In genomic region chr6:36544228-36544627, GRCh38 we compare ENCODE assay signal across 9 cellular contexts. TPM values are rescaled to one million over a fixed set of nuclear protein-coding genes. Genes with fewer than 3 reads are reported as not detected.
DNase-seq lines count a peak whose midpoint lies in the region; ATAC-seq and TF ChIP-seq lines count a peak whose summit lies in the region.
"Had no signal": no experiment of that assay in that cellular context is flagged by ENCODE, and none has a peak within 500 bp of the region (broad histone marks: within the 10 kb centered on the region; RNA-seq: fewer than 3 reads in every experiment).

No MANE protein-coding gene starts in this region.

- TF ChIP-seq POLR2A in tibial nerve (IDR thresholded peaks at IDR 0.05): no peak

- no peak overlapping the region for H3K4me3 ChIP-seq in hepatocyte
- H3K4me3 ChIP-seq in tibial nerve: peak overlapping the region in 2 of 4 donors; percentile 10 to 99

- H3K9me3 ChIP-seq in hepatocyte (ENCODE audit: low read depth): no peaks in the 10 kb centered on the region
- H3K9me3 ChIP-seq in tibial nerve: no peaks in the 10 kb centered on the region

- WGBS in hepatocyte (ENCODE audit: low lambda C conversion rate, missing lambda C conversion rate): 79% methylated on average over 1 of the region's 1 CpG
- WGBS in tibial nerve, 2 donors: 52 to 76% methylated on average over 1 of the region's 1 CpG

- H4K20me1 ChIP-seq in hepatocyte (ENCODE audit: insufficient read depth, poor library complexity, severe bottlenecking): peaks cover 14% of the 10 kb centered on the region

- H3K27me3 ChIP-seq in hepatocyte: no peaks in the 10 kb centered on the region
- no peaks in the 10 kb centered on the region for H3K27me3 ChIP-seq in tibial nerve

- H3K36me3 ChIP-seq in hepatocyte (replicated peaks; ENCODE audit: insufficient read depth, low read depth) (no peaks in the 10 kb centered on the region), tibial nerve (peaks cover 0 to 20% (median 0%) of the 10 kb centered on the region in 3 donors)

- H3K79me2 ChIP-seq in hepatocyte: peaks cover 75% of the 10 kb centered on the region

- TF ChIP-seq EP300 in tibial nerve (IDR thresholded peaks at IDR 0.05): peak in 1 of 2 donors; percentile 14

- H3K9me2 ChIP-seq in hepatocyte (replicated peaks; ENCODE audit: insufficient read depth): no peaks in the 10 kb centered on the region

- H3K4me1 ChIP-seq in hepatocyte (ENCODE audit: insufficient read depth): peaks cover 25% of the 10 kb centered on the region
- peaks cover 0 to 55% (median 32%) of the 10 kb centered on the region in 4 donors for H3K4me1 ChIP-seq in tibial nerve

- H2AFZ ChIP-seq in hepatocyte: no peak overlapping the region

- ATAC-seq in HG03378 (IDR thresholded peaks at IDR 0.05; ENCODE audit: unreplicated experiment): no peak
- no peak for ATAC-seq in HG02981 (IDR thresholded peaks at IDR 0.05; ENCODE audit: unreplicated experiment)

- no peak overlapping the region for H3K27ac ChIP-seq in hepatocyte
- H3K27ac ChIP-seq in tibial nerve: peak overlapping the region in 3 of 4 donors; percentile 4 to 98 (median 61)
- H3K27ac ChIP-seq: C4-2B had no signal

- DNase-seq in activated T-cell treated with anti-CD3 and anti-CD28 coated beads for 4 hours (peak; percentile 44), hepatocyte (ENCODE audit: low spot score) (no peak), tibial nerve (ENCODE audit: low spot score in 2 of 2) (peak in 1 of 2 donors; percentile 63), GM19238 (ENCODE audit: insufficient read length, low spot score) (no peak)
- DNase-seq in activated T-cell treated with anti-CD3 and anti-CD28 coated beads, Interleukin-2, amount 50 U/mL, for 48 hours: no peak
- DNase-seq in activated CD8-positive, alpha-beta memory T cell treated with anti-CD3 and anti-CD28 coated beads, Interleukin-2, amount 50 U/mL, for 4 hours: peak; percentile 57

- peak overlapping the region; percentile 82 for H3K4me2 ChIP-seq in hepatocyte

- TF ChIP-seq CTCF in hepatocyte (IDR thresholded peaks at IDR 0.05; ENCODE audit: poor library complexity) (no peak), tibial nerve (IDR thresholded peaks at IDR 0.05) (no peak)

RNA-seq across cellular contexts. Expression of gene STK38, which starts 3.1 kb away (rescaled TPM):
- 37.9 and 39.1 TPM in 2 replicates for total RNA-seq in hepatocyte
- 27.7 and 30.5 TPM in 2 replicates for polyA plus RNA-seq in hepatocyte
- 10 to 100 TPM; 38.1 to 61.7 (median 49.1) TPM for total RNA-seq in tibial nerve

RNA-seq across cellular contexts. Expression of gene SRSF3, which starts 49.9 kb away (rescaled TPM):
- total RNA-seq in hepatocyte (115 and 135 TPM in 2 replicates), tibial nerve (100 to 1,000 TPM; 185 to 260 (median 221) TPM)
- 190 and 192 TPM in 2 replicates for polyA plus RNA-seq in hepatocyte

Comparison
In these comparisons a context has a peak if more than half of its experiments do, and no peak if none do; other contexts are left out.
1. DNase-seq: peak in activated T-cell treated with anti-CD3 and anti-CD28 coated beads for 4 hours (single experiment) and activated CD8-positive, alpha-beta memory T cell treated with anti-CD3 and anti-CD28 coated beads, Interleukin-2, amount 50 U/mL, for 4 hours (single experiment); none in activated T-cell treated with anti-CD3 and anti-CD28 coated beads, Interleukin-2, amount 50 U/mL, for 48 hours (0 of 2), hepatocyte (single experiment) and GM19238 (single experiment).